Comparison of ENCODE assay signal across 1 cellular context in the genomic region with DNA sequence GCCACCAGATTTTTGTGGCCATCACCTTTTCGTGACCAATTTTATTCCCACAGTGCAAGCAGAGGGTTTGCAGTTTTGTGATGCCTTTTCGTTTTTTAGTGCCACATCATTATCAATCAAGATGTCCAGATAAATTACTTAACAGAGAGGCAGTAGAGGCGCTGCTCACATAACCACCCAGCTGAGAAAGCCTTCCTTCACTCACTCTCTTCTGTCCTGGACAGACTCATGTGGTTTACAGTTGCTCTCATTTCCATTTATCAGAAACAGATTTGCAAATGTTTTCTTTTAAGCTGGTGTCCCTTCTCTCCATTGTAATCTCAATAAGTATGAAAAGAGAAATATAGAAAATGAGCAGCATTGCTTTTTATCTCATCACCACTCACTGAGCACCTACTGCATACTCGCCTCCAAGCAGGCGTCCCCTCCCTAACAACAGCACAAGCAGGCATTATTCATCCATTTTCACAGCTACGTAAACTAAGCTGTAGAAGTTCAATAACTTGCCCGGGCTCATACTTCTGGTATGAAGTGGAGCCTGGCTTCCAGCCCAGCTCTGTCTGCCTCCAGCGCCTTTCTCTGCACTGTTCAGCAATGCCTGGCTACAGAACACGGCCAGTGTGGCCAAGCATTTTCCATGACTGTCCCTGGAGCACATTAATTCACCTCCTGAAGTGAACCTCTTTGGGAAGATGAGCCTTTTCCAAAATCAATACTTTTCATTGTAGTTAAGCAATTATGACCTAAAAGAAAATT.
TF ChIP-seq lines count a peak whose summit lies in the region.

No MANE protein-coding gene starts in this region.

TF ChIP-seq in HCT116, 20 proteins besides CTCF, POLR2A, EP300 and RAD21 (continued from another document):
- TF ChIP-seq, protein P1, sequence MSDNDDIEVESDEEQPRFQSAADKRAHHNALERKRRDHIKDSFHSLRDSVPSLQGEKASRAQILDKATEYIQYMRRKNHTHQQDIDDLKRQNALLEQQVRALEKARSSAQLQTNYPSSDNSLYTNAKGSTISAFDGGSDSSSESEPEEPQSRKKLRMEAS (IDR thresholded peaks at IDR 0.05), result peak; percentile 48; the same call in 1 of the 2 replicates
- TF ChIP-seq, protein P2, sequence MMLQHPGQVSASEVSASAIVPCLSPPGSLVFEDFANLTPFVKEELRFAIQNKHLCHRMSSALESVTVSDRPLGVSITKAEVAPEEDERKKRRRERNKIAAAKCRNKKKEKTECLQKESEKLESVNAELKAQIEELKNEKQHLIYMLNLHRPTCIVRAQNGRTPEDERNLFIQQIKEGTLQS (IDR thresholded peaks at IDR 0.05), result no peak
- peak; percentile 56 for TF ChIP-seq FOSL1 (IDR thresholded peaks at IDR 0.05; ENCODE audit: low read depth)
- no peak for TF ChIP-seq SRF (IDR thresholded peaks at IDR 0.05; ENCODE audit: low read depth)
- peak; percentile 46 for TF ChIP-seq YY1 (IDR thresholded peaks at IDR 0.05; ENCODE audit: extremely low read depth, insufficient replicate concordance, low read depth, low read length)
- TF ChIP-seq POLR2AphosphoS5 (IDR thresholded peaks at IDR 0.05; ENCODE audit: low read depth, low read length), result no peak
